Comparison of ENCODE assay signal across 15 cellular contexts in genomic region chr10:91051834-91052233, GRCh38.
DNase-seq lines count a peak whose midpoint lies in the region; ATAC-seq and TF ChIP-seq lines count a peak whose summit lies in the region.
"Had no signal": no experiment of that assay in that cellular context is flagged by ENCODE, and none has a peak within 500 bp of the region (broad histone marks: within the 10 kb centered on the region; RNA-seq: fewer than 3 reads in every experiment).

No MANE protein-coding gene starts in this region.

- ATAC-seq in left cardiac atrium (peak; percentile 44 to 50), HG03045 (IDR thresholded peaks at IDR 0.05; ENCODE audit: unreplicated experiment) (no peak), HG02973 (IDR thresholded peaks at IDR 0.05; ENCODE audit: unreplicated experiment) (no peak)
- ATAC-seq: activated CD8-positive, alpha-beta memory T cell treated with anti-CD3 and anti-CD28 coated beads, Interleukin-2, amount 10 ng/mL, durations not matched to agents 7 days and 5 days; PC-3; stimulated activated effector memory CD8-positive, alpha-beta T cell treated with anti-CD3 and anti-CD28 coated beads, Interleukin-12 subunit alpha, Interleukin-12 subunit beta, amount 100 ng/mL, for 72 hours had no signal

- H3K4me3 ChIP-seq in LNCaP clone FGC (ENCODE audit: low read depth, low read length) (no peak overlapping the region), astrocyte of the cerebellum (ENCODE audit: low read depth, low read length) (no peak overlapping the region), sigmoid colon (no peak overlapping the region)
- H3K4me3 ChIP-seq: coronary artery had no signal

- TF ChIP-seq EP300 in sigmoid colon (IDR thresholded peaks at IDR 0.05), result no peak

- in situ Hi-C loops in astrocyte of the cerebellum (cut with HindIII; ENCODE audit: low sequenced_read_pairs), result no loop called here

- intact Hi-C loops in left cardiac atrium (cut with DNase I) (no loop called here), sigmoid colon (cut with DNase I) (no loop called here)

- H3K27ac ChIP-seq in sigmoid colon, result no peak overlapping the region
- H3K27ac ChIP-seq: WERI-Rb-1 had no signal

- H3K9me3 ChIP-seq in sigmoid colon, result no peaks in the 10 kb centered on the region

- H3K4me1 ChIP-seq in sigmoid colon, result no peaks in the 10 kb centered on the region

- H3K27me3 ChIP-seq in sigmoid colon, result no peaks in the 10 kb centered on the region

- DNase-seq in LNCaP clone FGC (ENCODE audit: low read depth) (peak; percentile 55), astrocyte of the cerebellum (ENCODE audit: low read depth) (peak; percentile 85), left cardiac atrium (peak; percentile 43), sigmoid colon (peak; percentile 72), AML-193 (lab: John Stamatoyannopoulos, UW) (no peak)
- no peak for DNase-seq in activated CD4-positive, alpha-beta T cell treated with anti-CD3 and anti-CD28 coated beads for 4 hours
- DNase-seq: activated CD8-positive, alpha-beta memory T cell treated with anti-CD3 and anti-CD28 coated beads, Interleukin-2, amount 10 ng/mL, durations not matched to agents 7 days and 5 days; NCI-H345; PC-3; stimulated activated CD4-positive, alpha-beta T cell treated with anti-CD3 and anti-CD28 coated beads, Interleukin-4, amount 100 ng/mL, for 1 hour; WERI-Rb-1 had no signal

- H3K36me3 ChIP-seq in sigmoid colon, result no peaks in the 10 kb centered on the region
- H3K36me3 ChIP-seq: WERI-Rb-1 had no signal

- WGBS in sigmoid colon, 2 donors, result 41 to 64% methylated on average over 3 of the region's 3 CpGs

- TF ChIP-seq CTCF in LNCaP clone FGC (IDR thresholded peaks at IDR 0.05; ENCODE audit: control insufficient read depth, extremely low read depth, insufficient read depth), result no peak
- no peak for TF ChIP-seq CTCF in astrocyte of the cerebellum (IDR thresholded peaks at IDR 0.05; ENCODE audit: low read depth, low read length, missing control alignments)
- TF ChIP-seq CTCF in sigmoid colon (IDR thresholded peaks at IDR 0.05), result no peak

- no peak for TF ChIP-seq POLR2A in sigmoid colon (IDR thresholded peaks at IDR 0.05)

Comparison
In these comparisons a context has a peak if more than half of its experiments do, and no peak if none do; other contexts are left out.
1. DNase-seq: peak in LNCaP clone FGC (single experiment), astrocyte of the cerebellum (single experiment), left cardiac atrium (single experiment) and sigmoid colon (single experiment); none in activated CD4-positive, alpha-beta T cell treated with anti-CD3 and anti-CD28 coated beads for 4 hours (0 of 2) and AML-193 (0 of 2).
2. ATAC-seq: peak in left cardiac atrium (2 of 2); none in HG03045 (single experiment) and HG02973 (single experiment).